ENCODE assay signal across 10 cellular contexts in the genomic region with DNA sequence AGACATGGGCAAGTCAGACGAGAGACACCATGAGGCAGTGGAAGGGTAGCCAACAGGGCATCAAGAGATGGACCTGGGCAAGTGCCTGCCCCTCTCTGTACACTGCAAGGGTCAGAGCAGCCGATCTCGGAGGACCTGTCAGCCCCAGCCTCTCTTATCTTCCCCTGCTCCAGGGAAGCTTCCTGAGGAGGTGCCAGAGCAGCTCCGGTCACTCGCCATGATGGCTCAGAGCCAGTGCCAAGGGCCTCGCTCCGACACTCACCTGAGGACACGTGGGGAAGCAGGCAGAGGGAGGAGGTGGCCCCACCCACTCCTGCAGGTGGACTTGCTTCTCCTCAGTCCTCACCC.
"Had no signal": no experiment of that assay in that cellular context is flagged by ENCODE, and none has a peak within 500 bp of the region (broad histone marks: within the 10 kb centered on the region; RNA-seq: fewer than 3 reads in every experiment).

No MANE protein-coding gene starts in this region.

- H3K9ac ChIP-seq: SK-N-SH had no signal

- ATAC-seq: sciatic nerve had no signal

- H3K4me2 ChIP-seq: SK-N-SH had no signal

- H3K4me3 ChIP-seq: psoas muscle, vagina had no signal

- H3K27me3 ChIP-seq: vagina had no signal

- DNase-seq: activated CD4-positive, alpha-beta T cell treated with anti-CD3 and anti-CD28 coated beads for 1 hour; activated CD4-positive, alpha-beta T cell treated with anti-CD3 and anti-CD28 coated beads, Interleukin-2, amount 50 U/mL, for 48 hours; activated naive CD4-positive, alpha-beta T cell treated with Interleukin-2 at 50 U/mL for 16 hours; aorta; psoas muscle; SK-N-SH; stimulated activated CD4-positive, alpha-beta T cell treated with anti-CD3 and anti-CD28 coated beads, Interleukin-1b, Interleukin-23, amount 100 ng/mL, for 48 hours had no signal

- H3K27ac ChIP-seq: psoas muscle, vagina, VCaP had no signal

- H3K36me3 ChIP-seq: vagina had no signal

- H3K9me3 ChIP-seq: psoas muscle, SK-N-SH, vagina had no signal

- H3K9me2 ChIP-seq: SK-N-SH had no signal
